In genomic region chr11:132686827-132687370, GRCh38 we compare ENCODE assay signal across 18 cellular contexts.
"Had no signal": no experiment of that assay in that cellular context is flagged by ENCODE, and none has a peak within 500 bp of the region (broad histone marks: within the 10 kb centered on the region; RNA-seq: fewer than 3 reads in every experiment).

No MANE protein-coding gene starts in this region.

- DNase-seq: activated CD4-positive, alpha-beta T cell treated with anti-CD3 and anti-CD28 coated beads, Interleukin-2, amount 10 ng/mL, durations not matched to agents 7 days and 5 days; activated CD4-positive, CD25-positive, alpha-beta regulatory T cell; activated CD8-positive, alpha-beta T cell treated with anti-CD3 and anti-CD28 coated beads, Interleukin-2, amount 10 ng/mL, durations not matched to agents 7 days and 5 days; activated naive CD4-positive, alpha-beta T cell treated with anti-CD3 and anti-CD28 coated beads for 36 hours; activated naive CD8-positive, alpha-beta T cell treated with anti-CD3 and anti-CD28 coated beads, Interleukin-2, amount 50 U/mL, for 24 hours; activated T-cell treated with anti-CD3 and anti-CD28 coated beads, Interleukin-2, amount 50 U/mL, for 4 hours; aorta; erythroblast; head of caudate nucleus; left lung; naive thymus-derived CD4-positive, alpha-beta T cell; pancreas; right lobe of liver; SK-N-SH; stimulated activated naive B cell treated with anti-CD40 and anti-IgM and Interleukin-4, amounts not matched to agents 10 μg/mL and 1 μg/mL and 100 μg/mL, for 72 hours; upper lobe of left lung had no signal

- H3K4me1 ChIP-seq: left lung, pancreas, upper lobe of left lung had no signal

- H3K27ac ChIP-seq: cardiac muscle cell, left lung, pancreas, right lobe of liver, thoracic aorta, upper lobe of left lung had no signal

- H3K4me3 ChIP-seq: cardiac muscle cell, left lung, pancreas, right lobe of liver, thoracic aorta, upper lobe of left lung had no signal

- ATAC-seq: activated CD8-positive, alpha-beta T cell treated with anti-CD3 and anti-CD28 coated beads, Interleukin-2, amount 10 ng/mL, durations not matched to agents 7 days and 5 days; activated naive CD8-positive, alpha-beta T cell treated with anti-CD3 and anti-CD28 coated beads, Interleukin-2, amount 50 U/mL, for 24 hours; activated T-cell treated with anti-CD3 and anti-CD28 coated beads, Interleukin-2, amount 50 U/mL, for 4 hours; left lung; naive thymus-derived CD4-positive, alpha-beta T cell; pancreas; stimulated activated naive B cell treated with anti-CD40 and anti-IgM and Interleukin-4, amounts not matched to agents 10 μg/mL and 1 μg/mL and 100 μg/mL, for 72 hours had no signal

- H3K36me3 ChIP-seq: cardiac muscle cell, left lung, pancreas, right lobe of liver, thoracic aorta, upper lobe of left lung had no signal

- H3K9me3 ChIP-seq: left lung, pancreas, right lobe of liver, SK-N-SH, thoracic aorta, upper lobe of left lung had no signal

- H3K27me3 ChIP-seq: left lung, pancreas, right lobe of liver, upper lobe of left lung had no signal
